ENCODE assay signal across 39 cellular contexts in genomic region chr6:32457054-32457453, GRCh38. TPM values are rescaled to one million over a fixed set of nuclear protein-coding genes. Genes with fewer than 3 reads are reported as not detected.
"Had no signal": no experiment of that assay in that cellular context is flagged by ENCODE, and none has a peak within 500 bp of the region (broad histone marks: within the 10 kb centered on the region; RNA-seq: fewer than 3 reads in every experiment).

No MANE protein-coding gene starts in this region.

- H3K36me3 ChIP-seq: MG63 had no signal

- H3K9ac ChIP-seq: KMS-11 had no signal

- H3K9me3 ChIP-seq: MG63 had no signal

- H3K27me3 ChIP-seq: MG63 had no signal

- H3K4me3 ChIP-seq: MG63 had no signal

- DNase-seq: Kasumi-1, MG63, MM.1S, MV-4-11, NCI-H1048, NCI-H1092 treated with DMSO at 0.1 percent for 48 hours, NCI-H1105, NCI-H1105 treated with DMSO at 0.1 percent for 48 hours, NCI-H1417, NCI-H1417 treated with DMSO at 0.1 percent for 48 hours, NCI-H1436, NCI-H1436 treated with DMSO at 0.1 percent for 48 hours, NCI-H146, NCI-H1694, NCI-H1694 treated with DMSO at 0.1 percent for 48 hours, NCI-H187, NCI-H187 treated with DMSO at 0.1 percent for 48 hours, NCI-H1930, NCI-H2029, NCI-H2029 treated with DMSO at 0.1 percent for 48 hours, NCI-H2081, NCI-H2081 treated with DMSO at 0.1 percent for 48 hours, NCI-H2107, NCI-H2171, NCI-H2171 treated with DMSO at 0.1 percent for 48 hours, NCI-H2227 treated with DMSO at 0.1 percent for 48 hours, NCI-H226, NCI-H345, NCI-H446, NCI-H446 treated with DMSO at 0.1 percent for 48 hours, NCI-H510A, NCI-H510A treated with DMSO at 0.1 percent for 48 hours, NCI-H524, NCI-H524 treated with DMSO at 0.1 percent for 48 hours had no signal

- H3K4me2 ChIP-seq: KMS-11 had no signal

- H3K27ac ChIP-seq: KMS-11 had no signal

RNA-seq across cellular contexts. Expression of gene HLA-DRA, which starts 17.4 kb away (rescaled TPM):
- total RNA-seq: MCF 10A had no signal

RNA-seq across cellular contexts. Expression of gene BTNL2, which starts 50.1 kb away (rescaled TPM):
- total RNA-seq: LHCN-M2, M059J, MCF 10A, NCI-H460 had no signal
